ENCODE assay signal across 8 cellular contexts in the genomic region with DNA sequence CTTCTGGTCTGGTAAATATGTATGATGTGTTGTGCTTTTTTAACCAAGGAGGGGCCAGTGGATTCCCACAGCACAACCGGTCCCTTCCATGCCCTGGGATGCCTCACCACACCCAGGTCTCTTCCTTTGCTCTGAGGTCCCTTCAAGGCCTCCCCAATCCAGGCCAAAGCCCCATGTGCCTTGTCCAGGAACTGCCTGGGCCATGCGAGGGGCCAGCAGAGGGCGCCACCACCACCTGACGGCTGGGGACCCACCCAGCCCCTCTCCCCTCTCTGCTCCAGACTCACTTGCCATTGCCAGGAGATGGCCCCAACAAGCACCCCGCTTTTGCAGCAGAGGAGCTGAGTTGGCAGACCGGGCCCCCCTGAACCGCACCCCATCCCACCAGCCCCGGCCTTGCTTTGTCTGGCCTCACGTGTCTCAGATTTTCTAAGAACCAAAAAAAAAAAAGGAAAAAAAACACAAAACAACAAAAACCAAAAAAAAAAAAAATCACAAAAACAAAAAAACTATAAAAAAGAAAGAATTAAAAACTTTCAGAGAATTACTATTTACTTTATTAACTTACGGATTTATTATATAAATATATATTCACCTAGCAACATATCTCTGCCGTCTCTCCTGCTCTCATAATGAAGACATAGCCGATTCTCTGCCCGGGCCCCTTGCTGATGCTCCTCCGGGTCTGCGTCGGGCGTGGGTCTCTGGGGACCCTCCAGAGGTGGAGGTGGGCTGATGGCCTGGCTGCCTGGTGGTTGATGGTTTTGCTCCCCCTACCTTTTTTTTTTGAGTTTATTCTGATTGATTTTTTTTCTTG. TPM values are rescaled to one million over a fixed set of nuclear protein-coding genes. Genes with fewer than 3 reads are reported as not detected.
DNase-seq lines count a peak whose midpoint lies in the region; ATAC-seq and TF ChIP-seq lines count a peak whose summit lies in the region.

No MANE protein-coding gene starts in this region.

- H3K27me3 ChIP-seq in KMS-11 (ENCODE audit: insufficient read depth, low read depth) (no peaks in the 10 kb centered on the region), adrenal gland (no peaks in the 10 kb centered on the region)

- peak; percentile 86 for TF ChIP-seq CTCF in KMS-11 (conservative IDR thresholded peaks at IDR 0.05; ENCODE audit: low read depth, low read length)
- peak; percentile 60 to 83 (median 74) for TF ChIP-seq CTCF in adrenal gland (IDR thresholded peaks at IDR 0.05)

- TF ChIP-seq POLR2A in adrenal gland (IDR thresholded peaks at IDR 0.05): no peak

- intact Hi-C loops in adrenal gland (cut with DNase I): loop anchor here (5.0 to 10.0 kb wide), 2 partner anchors 115 to 117 kb away; a partner anchor contains a TSS

- H3K4me2 ChIP-seq in KMS-11: no peak overlapping the region

- H3K27ac Mint-ChIP-seq in T-helper 17 cell: peak overlapping the region; percentile 67

- H3K4me1 ChIP-seq in KMS-11 (ENCODE audit: low read depth, poor library complexity, severe bottlenecking) (peaks cover 16% of the 10 kb centered on the region), adrenal gland (replicated peaks in 1 of 2) (peaks cover 24 to 29% of the 10 kb centered on the region in 2 donors)

- H3K9ac ChIP-seq in KMS-11: no peak overlapping the region

- DNase-seq in DMS79 (lab: John Stamatoyannopoulos, UW) (peak; percentile 7), T-helper 17 cell (peak; percentile 59 to 70 (median 60)), adrenal gland (peak; percentile 71 to 84 (median 78)), iPS-NIHi11 (ENCODE audit: low spot score) (peak; percentile 85)
- DNase-seq in stimulated activated CD4-positive, alpha-beta T cell treated with anti-CD3 and anti-CD28 coated beads, Interleukin-4, amount 100 ng/mL, for 1 hour: peak; percentile 85

- H3K27ac ChIP-seq in KMS-11 (no peak overlapping the region), adrenal gland (peak overlapping the region in 3 of 5 donors; percentile 57 to 87 (median 60))

- H3K4me3 Mint-ChIP-seq in T-helper 17 cell: peak overlapping the region; percentile 21

- H2AFZ ChIP-seq in KMS-11 (ENCODE audit: low read depth): no peak overlapping the region

- ATAC-seq in T-helper 17 cell (peak; percentile 67), GM18498 (IDR thresholded peaks at IDR 0.05; ENCODE audit: unreplicated experiment) (no peak), GM18520 (IDR thresholded peaks at IDR 0.05; ENCODE audit: unreplicated experiment) (no peak)

- no peaks in the 10 kb centered on the region for H3K36me3 ChIP-seq in KMS-11 (ENCODE audit: insufficient read depth)
- H3K36me3 ChIP-seq in adrenal gland (replicated peaks in 1 of 2): peaks cover 0 to 59% of the 10 kb centered on the region in 2 donors

- no peaks in the 10 kb centered on the region for H3K79me2 ChIP-seq in KMS-11 (ENCODE audit: insufficient read depth, low read depth)

- 70 to 79% (median 71%) methylated on average over 14 to 17 of the region's 17 CpGs for whole genome bisulfite sequencing in adrenal gland, 4 donors

- peaks cover 21% of the 10 kb centered on the region for H3K4me1 Mint-ChIP-seq in T-helper 17 cell

- H3K36me3 Mint-ChIP-seq in T-helper 17 cell (ENCODE audit: low read depth): no peaks in the 10 kb centered on the region

- no peaks in the 10 kb centered on the region for H4K20me1 ChIP-seq in KMS-11 (ENCODE audit: insufficient read depth)

- H3K9me3 ChIP-seq in T-helper 17 cell (ENCODE audit: control insufficient read depth, low read length, poor library complexity, severe bottlenecking): no peaks in the 10 kb centered on the region
- H3K9me3 ChIP-seq in adrenal gland (replicated peaks in 1 of 3): no peaks in the 10 kb centered on the region

- H3K27me3 Mint-ChIP-seq in T-helper 17 cell: no peaks in the 10 kb centered on the region

- H3K4me3 ChIP-seq in KMS-11 (IDR thresholded peaks at IDR 0.05; ENCODE audit: insufficient read depth, low read depth, low read length): no peak overlapping the region
- H3K4me3 ChIP-seq in adrenal gland: no peak overlapping the region

RNA-seq across cellular contexts. Expression of a gene that starts 14.4 kb away (rescaled TPM):
- total RNA-seq in T-helper 17 cell (1 to 10 TPM; 6.8 to 9.0 TPM), adrenal gland (1 to 10 TPM in 5 of 8 donors, under 1 TPM in 2, not detected in 1; 0.39 to 5.0 (median 3.7) TPM)
- polyA plus RNA-seq in adrenal gland: 10 to 100 TPM in 2 of 3 donors, under 1 TPM in 1; 0.68 to 23.1 (median 11.2) TPM

RNA-seq across cellular contexts. Expression of a gene that starts 43.5 kb away (rescaled TPM):
- total RNA-seq in T-helper 17 cell (not detected), adrenal gland (not detected)
- polyA plus RNA-seq in adrenal gland: not detected

RNA-seq across cellular contexts. Expression of a gene that starts 59.1 kb away (rescaled TPM):
- total RNA-seq in T-helper 17 cell: not detected
- not detected for total RNA-seq in adrenal gland
- 1 to 10 TPM in 1 of 3 donors, not detected in 2; 1.0 TPM for polyA plus RNA-seq in adrenal gland

Comparison
In these comparisons a context has a peak if more than half of its experiments do, and no peak if none do; other contexts are left out.
1. DNase-seq: peak in every context shown above with its lines; median percentile 85 in iPS-NIHi11; 85 in stimulated activated CD4-positive, alpha-beta T cell treated with anti-CD3 and anti-CD28 coated beads, Interleukin-4, amount 100 ng/mL, for 1 hour; 78 in adrenal gland; 60 in T-helper 17 cell; 7 in DMS79.